Comparison of ENCODE assay signal across 22 cellular contexts in the genomic region with DNA sequence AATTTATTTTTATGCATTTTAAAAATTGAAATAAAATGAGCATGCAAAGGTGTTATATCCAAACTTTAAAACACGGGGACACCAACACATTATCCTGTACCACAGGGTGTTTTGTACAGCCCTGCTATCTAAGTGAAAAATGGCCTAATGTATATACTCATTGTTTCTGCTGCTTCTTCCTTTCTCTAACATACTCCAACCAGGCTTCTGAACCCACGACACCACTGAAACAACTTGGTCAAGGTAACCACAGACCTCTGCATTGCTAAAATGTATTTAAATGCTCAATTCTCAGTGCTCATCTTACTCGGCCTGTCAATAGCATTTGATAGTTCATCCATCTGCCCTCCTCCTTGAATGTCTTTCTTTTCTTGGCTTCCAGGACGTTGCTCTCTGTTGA.
"Had no signal": no experiment of that assay in that cellular context is flagged by ENCODE, and none has a peak within 500 bp of the region (broad histone marks: within the 10 kb centered on the region; RNA-seq: fewer than 3 reads in every experiment).

No MANE protein-coding gene starts in this region.

- H3K27ac ChIP-seq: ovary, psoas muscle, skin epidermis, spleen, stomach, tibial artery had no signal

- H3K9me3 ChIP-seq: ovary, psoas muscle, spleen, stomach, tibial artery had no signal

- H3K27me3 ChIP-seq: ovary, spleen, stomach, tibial artery had no signal

- H3K9me3 Mint-ChIP-seq: effector memory CD8-positive, alpha-beta T cell; memory B cell; natural killer cell; stimulated activated naive B cell treated with anti-CD40 and anti-IgM and Interleukin-4, amounts not matched to agents 10 μg/mL and 1 μg/mL and 100 μg/mL, for 72 hours; type B pancreatic cell had no signal

- ATAC-seq: effector memory CD8-positive, alpha-beta T cell; left ventricle myocardium superior; natural killer cell; psoas muscle; right cardiac atrium; stimulated activated naive B cell treated with anti-CD40 and anti-IgM and Interleukin-4, amounts not matched to agents 10 μg/mL and 1 μg/mL and 100 μg/mL, for 72 hours had no signal

- DNase-seq: cortex of kidney; effector memory CD8-positive, alpha-beta T cell; hypothalamus; left ventricle myocardium superior; natural killer cell; occipital lobe; ovary; posterior cingulate gyrus; psoas muscle; right cardiac atrium; spleen; stimulated activated CD4-positive, alpha-beta T cell treated with anti-CD3 and anti-CD28 coated beads, Interleukin-4, amount 100 ng/mL, for 4 hours; stimulated activated naive B cell treated with anti-CD40 and anti-IgM and Interleukin-4, amounts not matched to agents 10 μg/mL and 1 μg/mL and 100 μg/mL, for 72 hours; stomach; tibial artery had no signal

- H3K36me3 ChIP-seq: ovary had no signal

- H3K4me3 ChIP-seq: lung, ovary, psoas muscle, skin epidermis, spleen, stomach, tibial artery had no signal

- FAIRE-seq: endometrium, frontal cortex, keratinocyte had no signal

- H3K4me3 Mint-ChIP-seq: effector memory CD8-positive, alpha-beta T cell; memory B cell; natural killer cell; stimulated activated naive B cell treated with anti-CD40 and anti-IgM and Interleukin-4, amounts not matched to agents 10 μg/mL and 1 μg/mL and 100 μg/mL, for 72 hours; type B pancreatic cell had no signal

- H3K27ac Mint-ChIP-seq: effector memory CD8-positive, alpha-beta T cell; memory B cell; stimulated activated naive B cell treated with anti-CD40 and anti-IgM and Interleukin-4, amounts not matched to agents 10 μg/mL and 1 μg/mL and 100 μg/mL, for 72 hours; type B pancreatic cell had no signal

- H3K27me3 Mint-ChIP-seq: effector memory CD8-positive, alpha-beta T cell; memory B cell; stimulated activated naive B cell treated with anti-CD40 and anti-IgM and Interleukin-4, amounts not matched to agents 10 μg/mL and 1 μg/mL and 100 μg/mL, for 72 hours; type B pancreatic cell had no signal

- H3K4me1 ChIP-seq: psoas muscle, tibial artery had no signal
